In genomic region chr11:34379081-34379480, GRCh38 we compare ENCODE assay signal across 13 cellular contexts. TPM values are rescaled to one million over a fixed set of nuclear protein-coding genes. Genes with fewer than 3 reads are reported as not detected.
DNase-seq lines count a peak whose midpoint lies in the region; FAIRE-seq and TF ChIP-seq lines count a peak whose summit lies in the region.
"Had no signal": no experiment of that assay in that cellular context is flagged by ENCODE, and none has a peak within 500 bp of the region (broad histone marks: within the 10 kb centered on the region; RNA-seq: fewer than 3 reads in every experiment).

No MANE protein-coding gene starts in this region.

- H3K4me1 ChIP-seq in astrocyte (ENCODE audit: insufficient read depth, low read length): peaks cover 7% of the 10 kb centered on the region
- peaks cover 27% of the 10 kb centered on the region for H3K4me1 ChIP-seq in osteoblast (ENCODE audit: insufficient read depth, low read length)
- H3K4me1 ChIP-seq: tibial nerve had no signal

- H3K9me3 Mint-ChIP-seq in HFFc6 (peaks cover 43% of the 10 kb centered on the region), astrocyte (ENCODE audit: unreplicated experiment) (peaks cover 20% of the 10 kb centered on the region)
- peaks cover 23% of the 10 kb centered on the region for H3K9me3 Mint-ChIP-seq in activated naive CD8-positive, alpha-beta T cell treated with anti-CD3 and anti-CD28 coated beads for 36 hours

- no peaks in the 10 kb centered on the region for H3K36me3 ChIP-seq in astrocyte (ENCODE audit: insufficient read depth, low read length)
- H3K36me3 ChIP-seq in osteoblast (ENCODE audit: insufficient read depth, low read length): no peaks in the 10 kb centered on the region
- H3K36me3 ChIP-seq: tibial nerve had no signal

- in situ Hi-C loops in GM13976 (cut with MboI; ENCODE audit: low sequenced_read_pairs, unreplicated experiment): no loop called here

- peaks cover 23% of the 10 kb centered on the region for H3K4me1 Mint-ChIP-seq in HFFc6 (ENCODE audit: low read depth)
- H3K4me1 Mint-ChIP-seq in astrocyte (ENCODE audit: low read depth, unreplicated experiment): peaks cover 8% of the 10 kb centered on the region
- peaks cover 2% of the 10 kb centered on the region for H3K4me1 Mint-ChIP-seq in activated naive CD8-positive, alpha-beta T cell treated with anti-CD3 and anti-CD28 coated beads for 36 hours

- peak; percentile 48 for DNase-seq in HFFc6
- peak; percentile 77 for DNase-seq in NOMO-1 treated with DMSO at 0.1 percent for 48 hours (lab: John Stamatoyannopoulos, UW; ENCODE audit: unreplicated experiment)
- peak; percentile 61 for DNase-seq in astrocyte (ENCODE audit: low read depth)
- DNase-seq in osteoblast (ENCODE audit: insufficient read length, low spot score, missing footprints): peak; percentile 81
- no peak for DNase-seq in GM13976 (ENCODE audit: low spot score)
- DNase-seq in activated naive CD8-positive, alpha-beta T cell treated with anti-CD3 and anti-CD28 coated beads for 36 hours: no peak
- DNase-seq in NCI-H2081 treated with DMSO at 0.1 percent for 48 hours (lab: John Stamatoyannopoulos, UW): no peak
- no peak for DNase-seq in NCI-H748 (lab: John Stamatoyannopoulos, UW; ENCODE audit: unreplicated experiment)
- DNase-seq: activated naive CD8-positive, alpha-beta T cell treated with anti-CD3 and anti-CD28 coated beads, Interleukin-2, amount 50 U/mL, for 24 hours; activated T-cell treated with anti-CD3 and anti-CD28 coated beads for 4 hours; natural killer cell; stimulated activated CD4-positive, alpha-beta T cell treated with anti-CD3 and anti-CD28 coated beads, Interleukin-1b, Interleukin-23, amount 100 ng/mL, for 48 hours had no signal

- H4K20me1 ChIP-seq in astrocyte (ENCODE audit: insufficient read depth, low read length) (no peaks in the 10 kb centered on the region), osteoblast (ENCODE audit: insufficient read depth, low read length) (no peaks in the 10 kb centered on the region)

- peaks cover 8% of the 10 kb centered on the region for H3K9me3 ChIP-seq in astrocyte (ENCODE audit: insufficient read depth, low read depth, low read length)
- H3K9me3 ChIP-seq in osteoblast (ENCODE audit: low read depth, low read length): peaks cover 9% of the 10 kb centered on the region

- no peak overlapping the region for H3K27ac Mint-ChIP-seq in HFFc6
- H3K27ac Mint-ChIP-seq in astrocyte (ENCODE audit: unreplicated experiment): no peak overlapping the region
- no peak overlapping the region for H3K27ac Mint-ChIP-seq in activated naive CD8-positive, alpha-beta T cell treated with anti-CD3 and anti-CD28 coated beads for 36 hours
- H3K27ac Mint-ChIP-seq: activated naive CD8-positive, alpha-beta T cell treated with anti-CD3 and anti-CD28 coated beads, Interleukin-2, amount 50 U/mL, for 24 hours; natural killer cell had no signal

- TF ChIP-seq CTCF in HFFc6 (IDR thresholded peaks at IDR 0.05) (no peak), astrocyte (IDR thresholded peaks at IDR 0.05; ENCODE audit: insufficient read depth, low read depth, low read length) (no peak), osteoblast (IDR thresholded peaks at IDR 0.05; ENCODE audit: extremely low read depth, low read depth, low read length) (no peak), GM13976 (IDR thresholded peaks at IDR 0.05; ENCODE audit: borderline replicate concordance, control extremely low read depth, extremely low read depth, insufficient read depth, missing control alignments) (no peak)

- H3K79me2 ChIP-seq in astrocyte (ENCODE audit: insufficient read depth, low read length) (no peaks in the 10 kb centered on the region), osteoblast (ENCODE audit: insufficient read depth, low read length) (no peaks in the 10 kb centered on the region)

- H3K27me3 Mint-ChIP-seq in HFFc6 (ENCODE audit: insufficient read depth): peaks cover 5% of the 10 kb centered on the region
- no peaks in the 10 kb centered on the region for H3K27me3 Mint-ChIP-seq in astrocyte (ENCODE audit: low read depth, unreplicated experiment)
- no peaks in the 10 kb centered on the region for H3K27me3 Mint-ChIP-seq in activated naive CD8-positive, alpha-beta T cell treated with anti-CD3 and anti-CD28 coated beads for 36 hours

- H3K27me3 ChIP-seq in astrocyte (ENCODE audit: insufficient read depth, low read length) (no peaks in the 10 kb centered on the region), osteoblast (ENCODE audit: insufficient read depth, low read length) (peaks cover 2% of the 10 kb centered on the region)
- H3K27me3 ChIP-seq: tibial nerve had no signal

- H3K27ac ChIP-seq in astrocyte (ENCODE audit: low read depth, low read length): peak overlapping the region; percentile 47
- H3K27ac ChIP-seq in osteoblast (ENCODE audit: low read depth, low read length): peak overlapping the region; percentile 55
- H3K27ac ChIP-seq: tibial nerve had no signal

- no peak overlapping the region for H3K4me3 ChIP-seq in astrocyte (ENCODE audit: insufficient read depth, low read depth, low read length)
- no peak overlapping the region for H3K4me3 ChIP-seq in osteoblast (ENCODE audit: insufficient read depth, low read length)
- H3K4me3 ChIP-seq: tibial nerve had no signal

- H3K4me3 Mint-ChIP-seq in HFFc6 (no peak overlapping the region), astrocyte (ENCODE audit: unreplicated experiment) (no peak overlapping the region)
- H3K4me3 Mint-ChIP-seq in activated naive CD8-positive, alpha-beta T cell treated with anti-CD3 and anti-CD28 coated beads for 36 hours: no peak overlapping the region
- H3K4me3 Mint-ChIP-seq: activated naive CD8-positive, alpha-beta T cell treated with anti-CD3 and anti-CD28 coated beads, Interleukin-2, amount 50 U/mL, for 24 hours; natural killer cell had no signal

- peak; percentile 20 for FAIRE-seq in astrocyte (lab: Jason Lieb, UNC)

- H3K36me3 Mint-ChIP-seq in HFFc6 (ENCODE audit: low read depth) (peaks cover 32% of the 10 kb centered on the region), astrocyte (ENCODE audit: low read depth, unreplicated experiment) (peaks cover 3% of the 10 kb centered on the region)
- H3K36me3 Mint-ChIP-seq in activated naive CD8-positive, alpha-beta T cell treated with anti-CD3 and anti-CD28 coated beads for 36 hours: peaks cover 4% of the 10 kb centered on the region

- H3K9ac ChIP-seq in astrocyte (ENCODE audit: low read length): no peak overlapping the region

- H2AFZ ChIP-seq in astrocyte (ENCODE audit: low read depth, low read length) (no peak overlapping the region), osteoblast (ENCODE audit: low read length) (no peak overlapping the region)

- H3K4me2 ChIP-seq in astrocyte (ENCODE audit: low read length): no peak overlapping the region
- H3K4me2 ChIP-seq in osteoblast (ENCODE audit: insufficient read depth, low read length): peak overlapping the region; percentile 25

RNA-seq across cellular contexts. Expression of gene ABTB2, which starts 21.3 kb away (rescaled TPM):
- total RNA-seq in HFFc6 (2021; fragmentation: NEBNext Ultra II Directional; extraction: Animal tissue kit (Norgen Biotek cat#: 25700)): 1 to 10 TPM; 2.5 to 3.6 (median 2.8) TPM
- total RNA-seq in astrocyte (12.2 and 14.1 TPM in 2 replicates), osteoblast (5.1 and 5.9 TPM in 2 replicates)
- 1 to 10 TPM; 1.4 to 1.5 TPM for total RNA-seq in activated naive CD8-positive, alpha-beta T cell treated with anti-CD3 and anti-CD28 coated beads for 36 hours

RNA-seq across cellular contexts. Expression of gene CAT, which starts 59.7 kb away (rescaled TPM):
- 10 to 100 TPM; 36.7 to 47.4 (median 42.9) TPM for total RNA-seq in HFFc6 (2021; fragmentation: NEBNext Ultra II Directional; extraction: Animal tissue kit (Norgen Biotek cat#: 25700))
- total RNA-seq in astrocyte: 16.5 and 17.6 TPM in 2 replicates
- total RNA-seq in osteoblast: 56.6 and 62.6 TPM in 2 replicates
- 10 to 100 TPM; 21.0 to 22.8 TPM for total RNA-seq in activated naive CD8-positive, alpha-beta T cell treated with anti-CD3 and anti-CD28 coated beads for 36 hours

Comparison
In these comparisons a context has a peak if more than half of its experiments do, and no peak if none do; other contexts are left out.
1. DNase-seq: peak in HFFc6 (single experiment), NOMO-1 treated with DMSO at 0.1 percent for 48 hours (single experiment), astrocyte (single experiment) and osteoblast (single experiment); none in GM13976 (single experiment), activated naive CD8-positive, alpha-beta T cell treated with anti-CD3 and anti-CD28 coated beads for 36 hours (single experiment), NCI-H2081 treated with DMSO at 0.1 percent for 48 hours (single experiment) and NCI-H748 (single experiment).